19 cellular contexts compared by ENCODE assay signal in genomic region chr6:163724196-163724595, GRCh38.
DNase-seq lines count a peak whose midpoint lies in the region; ATAC-seq, FAIRE-seq and TF ChIP-seq lines count a peak whose summit lies in the region.
"Had no signal": no experiment of that assay in that cellular context is flagged by ENCODE, and none has a peak within 500 bp of the region (broad histone marks: within the 10 kb centered on the region; RNA-seq: fewer than 3 reads in every experiment).

No MANE protein-coding gene starts in this region.

- TF ChIP-seq CTCF in OCI-LY7 (conservative IDR thresholded peaks at IDR 0.05; ENCODE audit: low read length) (0 out of 2 replicates have a peak, but pooled peaks have one; percentile 19), neural crest cell (conservative IDR thresholded peaks at IDR 0.05) (no peak), sigmoid colon (IDR thresholded peaks at IDR 0.05) (no peak), uterus (IDR thresholded peaks at IDR 0.05) (no peak)

- TF ChIP-seq POLR2A in GM12891 (IDR thresholded peaks at IDR 0.05; ENCODE audit: low read depth, low read length) (no peak), sigmoid colon (IDR thresholded peaks at IDR 0.05) (no peak), uterus (IDR thresholded peaks at IDR 0.05) (no peak)

- H3K79me2 ChIP-seq in OCI-LY7 (ENCODE audit: insufficient read depth, low read depth, low read length), result no peaks in the 10 kb centered on the region

- BruUV-seq in OCI-LY7 (replicated peaks; lab: Mats Ljungman, UMichigan), result no TSS peak

- H4K20me1 ChIP-seq in OCI-LY7 (ENCODE audit: insufficient read depth, low read length), result no peaks in the 10 kb centered on the region
- H4K20me1 ChIP-seq: BLaER1 had no signal

- H2AFZ ChIP-seq in OCI-LY7 (ENCODE audit: low read length), result peak overlapping the region; percentile 77
- H2AFZ ChIP-seq: GM23248 had no signal

- H3K4me1 Mint-ChIP-seq in neural crest cell (peaks cover 33% of the 10 kb centered on the region), T-cell (no peaks in the 10 kb centered on the region)
- H3K4me1 Mint-ChIP-seq: CD4-positive, alpha-beta memory T cell had no signal

- TF ChIP-seq EP300 in sigmoid colon (IDR thresholded peaks at IDR 0.05), result no peak

- peak overlapping the region; percentile 31 for H3K27ac Mint-ChIP-seq in neural crest cell (ENCODE audit: unreplicated experiment)
- H3K27ac Mint-ChIP-seq in T-cell, result no peak overlapping the region
- H3K27ac Mint-ChIP-seq: CD4-positive, alpha-beta memory T cell had no signal

- intact Hi-C loops in OCI-LY7 (cut with micrococcal nuclease; ENCODE audit: unreplicated experiment), result no loop called here
- intact Hi-C loops in sigmoid colon (cut with DNase I), result no loop called here
- intact Hi-C loops in uterus (cut with DNase I; ENCODE audit: low total_unique reads), result no loop called here

- H3K27me3 Mint-ChIP-seq in neural crest cell (ENCODE audit: low read depth) (peaks cover 3% of the 10 kb centered on the region), T-cell (peaks cover 0 to 3% of the 10 kb centered on the region in 2 donors)

- peak overlapping the region; percentile 49 for H3K27ac ChIP-seq in OCI-LY7 (ENCODE audit: low read depth, low read length, poor library complexity, severe bottlenecking)
- no peak overlapping the region for H3K27ac ChIP-seq in sigmoid colon
- H3K27ac ChIP-seq in uterus, result no peak overlapping the region
- H3K27ac ChIP-seq: BLaER1, GM23248 had no signal

- H3K36me3 Mint-ChIP-seq in neural crest cell (ENCODE audit: low read depth) (no peaks in the 10 kb centered on the region), T-cell (no peaks in the 10 kb centered on the region)
- H3K36me3 Mint-ChIP-seq: CD14-positive monocyte; CD4-positive, alpha-beta memory T cell had no signal

- peak overlapping the region; percentile 34 for H3K4me3 ChIP-seq in OCI-LY7 (ENCODE audit: low read depth, low read length, poor library complexity, severe bottlenecking)
- H3K4me3 ChIP-seq in sigmoid colon, result no peak overlapping the region
- H3K4me3 ChIP-seq in uterus, result no peak overlapping the region
- H3K4me3 ChIP-seq: BLaER1, GM12878, GM23248, HAP-1 had no signal

- H3K27me3 ChIP-seq in sigmoid colon (no peaks in the 10 kb centered on the region), uterus (no peaks in the 10 kb centered on the region)
- H3K27me3 ChIP-seq: BLaER1 had no signal

- CTCF ChIA-PET in OCI-LY7 (lab: Charles Lee; ENCODE audit: unreplicated experiment) (interaction anchor here (0.9 kb wide), 1 partner anchor 32 kb away, joined by 3 read pairs; no protein-coding TSS in a partner anchor), T-cell (lab: Charles Lee) (no interaction called here)

- POLR2A ChIA-PET in OCI-LY7 (lab: Charles Lee) (interaction anchor here (0.7 to 4.2 kb wide), 3 partner anchors 14 to 39 kb away, joined by 3 to 38 read pairs (median 3); no protein-coding TSS in a partner anchor), T-cell (lab: Charles Lee) (no interaction called here)

- H3K4me2 ChIP-seq in OCI-LY7 (ENCODE audit: low read length), result peak overlapping the region; percentile 71

- DNase-seq in GM12891 (ENCODE audit: insufficient read length, low spot score), result no peak
- DNase-seq in OCI-LY7 (ENCODE audit: low spot score), result peak; percentile 41
- no peak for DNase-seq in neural crest cell (ENCODE audit: low read depth, low spot score)
- peak; percentile 54 for DNase-seq in sigmoid colon
- no peak for DNase-seq in SW480 (ENCODE audit: low spot score)
- no peak for DNase-seq in NCI-H1048 (lab: John Stamatoyannopoulos, UW)
- DNase-seq in uterus, result no peak
- no peak for DNase-seq in T-cell
- DNase-seq: 8988T; Calu3; CD4-positive, alpha-beta memory T cell; DMS79 treated with DMSO at 0.1 percent for 48 hours; EL; GM23248 had no signal

- no peaks in the 10 kb centered on the region for H3K9me3 ChIP-seq in OCI-LY7 (ENCODE audit: low read length)
- no peaks in the 10 kb centered on the region for H3K9me3 ChIP-seq in sigmoid colon
- no peaks in the 10 kb centered on the region for H3K9me3 ChIP-seq in uterus
- H3K9me3 ChIP-seq: BLaER1, HAP-1 had no signal

- H3K9me3 Mint-ChIP-seq in neural crest cell, result no peaks in the 10 kb centered on the region
- no peaks in the 10 kb centered on the region for H3K9me3 Mint-ChIP-seq in T-cell
- H3K9me3 Mint-ChIP-seq: CD14-positive monocyte had no signal

- no peaks in the 10 kb centered on the region for H3K36me3 ChIP-seq in OCI-LY7 (ENCODE audit: insufficient read depth, low read length)
- H3K36me3 ChIP-seq in sigmoid colon, result no peaks in the 10 kb centered on the region
- no peaks in the 10 kb centered on the region for H3K36me3 ChIP-seq in uterus
- H3K36me3 ChIP-seq: BLaER1, HAP-1 had no signal

- no peak for ATAC-seq in T-cell (replicated peaks in 1 of 4)
- ATAC-seq: GM12878 had no signal

- FAIRE-seq in GM12891 (lab: Jason Lieb, UNC), result peak; percentile 63
- FAIRE-seq: GM12878, GM18507 had no signal

- 72 to 86% methylated on average over 8 of the region's 8 CpGs for WGBS in sigmoid colon, 2 donors

- peaks cover 81% of the 10 kb centered on the region for H3K4me1 ChIP-seq in OCI-LY7 (ENCODE audit: insufficient read depth, low read length, poor library complexity, severe bottlenecking)
- H3K4me1 ChIP-seq in sigmoid colon, result no peaks in the 10 kb centered on the region
- no peaks in the 10 kb centered on the region for H3K4me1 ChIP-seq in uterus

- H3K4me3 Mint-ChIP-seq in neural crest cell (no peak overlapping the region), T-cell (no peak overlapping the region)
- H3K4me3 Mint-ChIP-seq: CD14-positive monocyte; CD4-positive, alpha-beta memory T cell had no signal

- no peaks in the 10 kb centered on the region for H3K9me2 ChIP-seq in OCI-LY7 (ENCODE audit: insufficient read depth, low read length)

TF ChIP-seq in GM12891, 5 proteins besides CTCF, POLR2A, EP300 and RAD21:
- TF ChIP-seq SPI1 (IDR thresholded peaks at IDR 0.05; ENCODE audit: low read depth, low read length) (no peak), POLR2AphosphoS5 (IDR thresholded peaks at IDR 0.05; ENCODE audit: low read depth, low read length) (no peak), TAF1 (IDR thresholded peaks at IDR 0.05; ENCODE audit: low read depth, low read length) (no peak), PAX5 (IDR thresholded peaks at IDR 0.05; ENCODE audit: insufficient read depth, low read length, severe bottlenecking) (no peak), POU2F2 (IDR thresholded peaks at IDR 0.05; ENCODE audit: low read depth, low read length) (no peak)
TF ChIP-seq in GM12891: peak in this region for 0.

Comparison
In these comparisons a context has a peak if more than half of its experiments do, and no peak if none do; other contexts are left out.
1. DNase-seq: peak in OCI-LY7 (single experiment) and sigmoid colon (single experiment); none in GM12891 (single experiment), neural crest cell (single experiment), SW480 (single experiment), NCI-H1048 (single experiment), uterus (0 of 2) and T-cell (0 of 34).